10 cellular contexts compared by ENCODE assay signal in genomic region chr22:28904211-28904808, GRCh38. TPM values are rescaled to one million over a fixed set of nuclear protein-coding genes. Genes with fewer than 3 reads are reported as not detected.
DNase-seq lines count a peak whose midpoint lies in the region; ATAC-seq and TF ChIP-seq lines count a peak whose summit lies in the region.
"Had no signal": no experiment of that assay in that cellular context is flagged by ENCODE, and none has a peak within 500 bp of the region (broad histone marks: within the 10 kb centered on the region; RNA-seq: fewer than 3 reads in every experiment).

No MANE protein-coding gene starts in this region.

- H3K36me3 Mint-ChIP-seq in effector memory CD8-positive, alpha-beta T cell (ENCODE audit: insufficient read depth): no peaks in the 10 kb centered on the region
- H3K36me3 Mint-ChIP-seq in T-cell: no peaks in the 10 kb centered on the region

- no peak overlapping the region for H3K27ac Mint-ChIP-seq in effector memory CD8-positive, alpha-beta T cell
- H3K27ac Mint-ChIP-seq in T-cell: peak overlapping the region in 1 of 2 donors; percentile 37

- H3K36me3 ChIP-seq in SK-N-MC (ENCODE audit: insufficient read depth, low read length) (no peaks in the 10 kb centered on the region), mesendoderm (ENCODE audit: control insufficient read depth, insufficient read depth, low read length) (no peaks in the 10 kb centered on the region), tibial artery (no peaks in the 10 kb centered on the region)

- H3K9me3 Mint-ChIP-seq in effector memory CD8-positive, alpha-beta T cell: no peaks in the 10 kb centered on the region
- H3K9me3 Mint-ChIP-seq in T-cell: no peaks in the 10 kb centered on the region

- intact Hi-C loops in tibial artery (cut with DNase I; ENCODE audit: low total_unique reads): no loop called here

- H3K4me1 ChIP-seq in mesendoderm (ENCODE audit: control insufficient read depth, low read depth, low read length) (peaks cover 17% of the 10 kb centered on the region), tibial artery (peaks cover 0 to 76% (median 44%) of the 10 kb centered on the region in 4 donors)

- H3K4me1 Mint-ChIP-seq in effector memory CD8-positive, alpha-beta T cell (ENCODE audit: low read depth in 2 of 2): peaks cover under 1 to 12% of the 10 kb centered on the region in 2 donors
- peaks cover 13 to 18% (median 18%) of the 10 kb centered on the region in 3 donors for H3K4me1 Mint-ChIP-seq in T-cell

- CTCF ChIA-PET in T-cell (lab: Charles Lee): no interaction called here

- H3K27me3 ChIP-seq in mesendoderm (ENCODE audit: insufficient read depth, low read length, poor library complexity) (no peaks in the 10 kb centered on the region), tibial artery (no peaks in the 10 kb centered on the region)

- H3K4me3 ChIP-seq in SK-N-MC (peak overlapping the region; percentile 27; the same call in 1 of the 2 replicates), mesendoderm (ENCODE audit: low read length) (no peak overlapping the region), tibial artery (no peak overlapping the region)

- ATAC-seq in effector memory CD8-positive, alpha-beta T cell (replicated peaks): no peak
- ATAC-seq in T-cell (replicated peaks in 1 of 4) (no peak), GM21786 (IDR thresholded peaks at IDR 0.05; ENCODE audit: unreplicated experiment) (no peak)

- peak overlapping the region; percentile 45 for H3K56ac ChIP-seq in mesendoderm (ENCODE audit: low read length)

- H3K9me3 ChIP-seq in SK-N-MC (ENCODE audit: low read depth, low read length) (no peaks in the 10 kb centered on the region), tibial artery (no peaks in the 10 kb centered on the region)

- no CpG with 5 or more reads among the region's 7 CpGs for WGBS in mesendoderm (ENCODE audit: extremely low coverage, insufficient coverage, low lambda C conversion rate)

- peak overlapping the region; percentile 68 for H3K27ac ChIP-seq in SK-N-MC
- peak overlapping the region; percentile 18 for H3K27ac ChIP-seq in epithelial cell of prostate
- H3K27ac ChIP-seq in mesendoderm (ENCODE audit: low read depth, low read length): no peak overlapping the region
- H3K27ac ChIP-seq in tibial artery: peak overlapping the region; percentile 59 to 67

- H2AK5ac ChIP-seq in mesendoderm (ENCODE audit: low read length): no peak overlapping the region

- H2BK120ac ChIP-seq in mesendoderm (ENCODE audit: low read depth, low read length): no peak overlapping the region

- no peak for TF ChIP-seq CTCF in tibial artery (IDR thresholded peaks at IDR 0.05)

- peaks cover 32% of the 10 kb centered on the region for H3K79me1 ChIP-seq in mesendoderm (ENCODE audit: low read length)

- no peak overlapping the region for H3K4me3 Mint-ChIP-seq in effector memory CD8-positive, alpha-beta T cell
- no peak overlapping the region for H3K4me3 Mint-ChIP-seq in T-cell

- no peak overlapping the region for H2BK5ac ChIP-seq in mesendoderm (ENCODE audit: low read length)

- no peak overlapping the region for H3K4me2 ChIP-seq in mesendoderm (ENCODE audit: low read length)

- H3K4ac ChIP-seq in mesendoderm (ENCODE audit: low read depth, low read length): no peak overlapping the region

- H3K23ac ChIP-seq in mesendoderm (ENCODE audit: low read length): no peak overlapping the region

- H3K27me3 Mint-ChIP-seq in effector memory CD8-positive, alpha-beta T cell: no peaks in the 10 kb centered on the region
- H3K27me3 Mint-ChIP-seq in T-cell: peaks cover 2 to 11% of the 10 kb centered on the region in 2 donors

- no peak overlapping the region for H4K5ac ChIP-seq in mesendoderm (ENCODE audit: low read length)

- peaks cover 84% of the 10 kb centered on the region for H3K79me2 ChIP-seq in mesendoderm (ENCODE audit: control insufficient read depth, insufficient read depth, low read length)

- H3K9ac ChIP-seq in SK-N-MC (ENCODE audit: insufficient read length): peak overlapping the region; percentile 50
- H3K9ac ChIP-seq in mesendoderm (ENCODE audit: low read length): peak overlapping the region; percentile 42

- H4K8ac ChIP-seq in mesendoderm (ENCODE audit: low read depth, low read length): no peak overlapping the region

- DNase-seq in SK-N-MC (ENCODE audit: low read depth, low spot score) (no peak), epithelial cell of prostate (ENCODE audit: low read depth, low spot score) (no peak), mesendoderm (peak; percentile 60), tibial artery (peak in 1 of 2 donors; percentile 6), T-cell (no peak)
- no peak for DNase-seq in effector memory CD8-positive, alpha-beta T cell
- DNase-seq: activated CD4-positive, alpha-beta T cell treated with anti-CD3 and anti-CD28 coated beads, Interleukin-2, amount 50 U/mL, for 4 hours; amniotic stem cell; NCI-H2029 had no signal

- no peak overlapping the region for H2BK15ac ChIP-seq in mesendoderm (replicated peaks; ENCODE audit: low read depth)

- no peak overlapping the region for H3K18ac ChIP-seq in mesendoderm (ENCODE audit: low read length)

- POLR2A ChIA-PET in T-cell (lab: Charles Lee): interaction anchor here in 1 of 2 donors (0.6 kb wide), 1 partner anchor 136 kb away, joined by 7 read pairs; no protein-coding TSS in a partner anchor

RNA-seq across cellular contexts. Expression of gene ZNRF3, which starts 20.9 kb away (rescaled TPM):
- polyA plus RNA-seq in mesendoderm (2013, experiment 1 of 2): 12.2 TPM
- 11.9 TPM for polyA plus RNA-seq in mesendoderm (2013, experiment 2 of 2)
- total RNA-seq in T-cell: 1 to 10 TPM in 3 of 5 donors, under 1 TPM in 2; 0.70 to 2.1 (median 1.1) TPM
